ENCODE assay signal across 18 cellular contexts in genomic region chr14:93295541-93296220, GRCh38. TPM values are rescaled to one million over a fixed set of nuclear protein-coding genes. Genes with fewer than 3 reads are reported as not detected.
DNase-seq lines count a peak whose midpoint lies in the region; ATAC-seq, FAIRE-seq and TF ChIP-seq lines count a peak whose summit lies in the region.
"Had no signal": no experiment of that assay in that cellular context is flagged by ENCODE, and none has a peak within 500 bp of the region (broad histone marks: within the 10 kb centered on the region; RNA-seq: fewer than 3 reads in every experiment).

No MANE protein-coding gene starts in this region.

- H3K9me1 ChIP-seq in K562 (ENCODE audit: control insufficient read depth, insufficient read depth, low read length), result no peaks in the 10 kb centered on the region

- TF ChIP-seq EP300 in K562 (IDR thresholded peaks at IDR 0.05; ENCODE audit: low read length), result no peak

- no peak overlapping the region for H3K9ac ChIP-seq in K562 (ENCODE audit: insufficient read depth in 1 of 2, low read depth in 2 of 2, low read length in 2 of 2)

- in situ Hi-C loops in K562 (cut with MboI), result no loop called here

- BruUV-seq in A673 (replicated peaks; lab: Mats Ljungman, UMichigan), result no TSS peak
- BruUV-seq in K562 (replicated peaks; lab: Mats Ljungman, UMichigan), result no TSS peak

- H3K79me2 ChIP-seq in K562 (ENCODE audit: control insufficient read depth, insufficient read depth, low read length), result peaks cover 11% of the 10 kb centered on the region

- H3K4me1 Mint-ChIP-seq in activated CD4-positive, alpha-beta T cell treated with anti-CD3 and anti-CD28 coated beads for 36 hours, result peaks cover 8% of the 10 kb centered on the region

- 80% methylated on average over 6 of the region's 6 CpGs for WGBS in K562 (ENCODE audit: insufficient coverage, low coverage, missing lambda C conversion rate)

- TF ChIP-seq RAD21 in K562 (CRISPR knock-in tag; conservative IDR thresholded peaks at IDR 0.05 in 1 of 2, IDR thresholded peaks at IDR 0.05 in 1 of 2), result no peak

- H2AFZ ChIP-seq in K562 (ENCODE audit: low read depth, low read length), result no peak overlapping the region

- intact Hi-C loops in A673 (cut with micrococcal nuclease; ENCODE audit: unreplicated experiment), result no loop called here
- intact Hi-C loops in K562 (cut with micrococcal nuclease), result no loop called here
- intact Hi-C loops in activated CD4-positive, alpha-beta T cell treated with anti-CD3 and anti-CD28 coated beads for 36 hours (cut with DNase I, micrococcal nuclease), result no loop called here

- H3K4me3 Mint-ChIP-seq in activated CD4-positive, alpha-beta T cell treated with anti-CD3 and anti-CD28 coated beads for 36 hours, result no peak overlapping the region
- H3K4me3 Mint-ChIP-seq: CD14-positive monocyte, T-helper 17 cell had no signal

- H3K4me2 ChIP-seq in K562 (ENCODE audit: insufficient read depth, low read length), result no peak overlapping the region

- TF ChIP-seq CTCF in A673 (conservative IDR thresholded peaks at IDR 0.05; ENCODE audit: low read depth, low read length) (no peak), K562 (IDR thresholded peaks at IDR 0.05 in 2 of 3, conservative IDR thresholded peaks at IDR 0.05 in 1 of 3; ENCODE audit: insufficient read depth in 2 of 3, low read depth in 1 of 3, low read length in 3 of 3) (no peak)

- H3K27me3 ChIP-seq in A673 (replicated peaks; ENCODE audit: insufficient read depth, low read depth, low read length, poor library complexity) (no peaks in the 10 kb centered on the region), K562 (ENCODE audit: control insufficient read depth in 2 of 2, insufficient read depth in 2 of 2, low read length in 2 of 2) (no peaks in the 10 kb centered on the region)
- H3K27me3 ChIP-seq: MG63 had no signal

- FAIRE-seq in GM19239 (lab: Jason Lieb, UNC) (peak; percentile 44), K562 (lab: Jason Lieb, UNC) (peak; percentile 15)

- DNase-seq in A673 (ENCODE audit: low spot score), result peak; percentile 51
- DNase-seq in GM19239 (ENCODE audit: insufficient read length, low spot score), result no peak
- DNase-seq in NCI-H1436 treated with DMSO at 0.1 percent for 48 hours (lab: John Stamatoyannopoulos, UW), result peak; percentile 89
- no peak for DNase-seq in K562 (ENCODE audit: extremely low read depth in 1 of 4, low spot score in 3 of 4)
- DNase-seq in activated CD4-positive, alpha-beta T cell treated with anti-CD3 and anti-CD28 coated beads for 36 hours, result no peak
- DNase-seq in nucleus accumbens (lab: John Stamatoyannopoulos, UW), result no peak
- DNase-seq in Ammon's horn (ENCODE audit: low spot score), result no peak
- DNase-seq: MG63, NCI-H1092 treated with DMSO at 0.1 percent for 48 hours, NCI-H2029 treated with DMSO at 0.1 percent for 48 hours, NCI-H526 treated with DMSO at 0.1 percent for 48 hours, OCI-M1, SHP77 treated with DMSO at 0.1 percent for 48 hours, T-helper 17 cell had no signal

- peaks cover 26% of the 10 kb centered on the region for H3K4me1 ChIP-seq in A673 (ENCODE audit: insufficient read depth, low read length, poor library complexity, severe bottlenecking)
- no peaks in the 10 kb centered on the region for H3K4me1 ChIP-seq in K562 (replicated peaks in 1 of 2; ENCODE audit: control insufficient read depth in 2 of 2, insufficient read depth in 2 of 2, low read length in 2 of 2)

- no peaks in the 10 kb centered on the region for H3K9me3 Mint-ChIP-seq in activated CD4-positive, alpha-beta T cell treated with anti-CD3 and anti-CD28 coated beads for 36 hours (ENCODE audit: low read depth)
- H3K9me3 Mint-ChIP-seq: CD14-positive monocyte had no signal

- H3K27ac ChIP-seq in A673 (ENCODE audit: low read depth, low read length, poor library complexity, severe bottlenecking) (no peak overlapping the region), K562 (ENCODE audit: extremely low read depth, low read depth, low read length) (no peak overlapping the region)

- CTCF ChIA-PET in A673 (lab: Charles Lee), result no interaction called here
- CTCF ChIA-PET in K562 (lab: Yijun Ruan, JAX; ENCODE audit: low intra/inter-chr PET ratio), result no interaction called here
- CTCF ChIA-PET in activated CD4-positive, alpha-beta T cell treated with anti-CD3 and anti-CD28 coated beads for 36 hours (lab: Charles Lee), result interaction anchor here (0.8 to 1.1 kb wide), 3 partner anchors 28 to 182 kb away, joined by 3 read pairs; no protein-coding TSS in a partner anchor

- H3K36me3 Mint-ChIP-seq in activated CD4-positive, alpha-beta T cell treated with anti-CD3 and anti-CD28 coated beads for 36 hours (ENCODE audit: low read depth), result peaks cover 7% of the 10 kb centered on the region

- H3K36me3 ChIP-seq in A673 (ENCODE audit: insufficient read depth, low read length, poor library complexity, severe bottlenecking), result no peaks in the 10 kb centered on the region
- H3K36me3 ChIP-seq in K562 (ENCODE audit: control insufficient read depth, insufficient read depth, low read length), result peaks cover 12% of the 10 kb centered on the region; the same call in 1 of the 3 replicates
- H3K36me3 ChIP-seq: MG63 had no signal

- no peaks in the 10 kb centered on the region for H4K20me1 ChIP-seq in K562 (replicated peaks; ENCODE audit: control insufficient read depth, insufficient read depth, low read length)

- no peak for ATAC-seq in K562
- ATAC-seq in HG03139 (IDR thresholded peaks at IDR 0.05; ENCODE audit: unreplicated experiment), result no peak
- no peak for ATAC-seq in activated CD4-positive, alpha-beta T cell treated with anti-CD3 and anti-CD28 coated beads for 36 hours
- ATAC-seq: T-helper 17 cell had no signal

- H3K4me3 ChIP-seq in A673 (ENCODE audit: low read depth, low read length, poor library complexity, severe bottlenecking), result no peak overlapping the region
- H3K4me3 ChIP-seq in K562, result no peak overlapping the region
- H3K4me3 ChIP-seq: MG63 had no signal

- POLR2A ChIA-PET in A673 (lab: Charles Lee; ENCODE audit: low non-redundant PET) (no interaction called here), K562 (lab: Yijun Ruan, JAX) (no interaction called here)
- POLR2A ChIA-PET in activated CD4-positive, alpha-beta T cell treated with anti-CD3 and anti-CD28 coated beads for 36 hours (lab: Charles Lee), result no interaction called here

- no peaks in the 10 kb centered on the region for H3K27me3 Mint-ChIP-seq in activated CD4-positive, alpha-beta T cell treated with anti-CD3 and anti-CD28 coated beads for 36 hours
- H3K27me3 Mint-ChIP-seq: T-helper 17 cell had no signal

- no peak overlapping the region for H3K27ac Mint-ChIP-seq in activated CD4-positive, alpha-beta T cell treated with anti-CD3 and anti-CD28 coated beads for 36 hours
- H3K27ac Mint-ChIP-seq: CD14-positive monocyte had no signal

- TF ChIP-seq POLR2A in K562 (conservative IDR thresholded peaks at IDR 0.05), result no peak

- H3K9me3 ChIP-seq in A673 (ENCODE audit: low read depth, low read length, poor library complexity, severe bottlenecking) (no peaks in the 10 kb centered on the region), K562 (replicated peaks; ENCODE audit: control insufficient read depth, insufficient read depth, low read depth, low read length) (no peaks in the 10 kb centered on the region)
- H3K9me3 ChIP-seq: MG63 had no signal

TF ChIP-seq in K562, 482 proteins besides CTCF, POLR2A, EP300 and RAD21:
- no peak for TF ChIP-seq ZNF695 (CRISPR knock-in tag; IDR thresholded peaks at IDR 0.05)
- no peak for TF ChIP-seq KDM4B (IDR thresholded peaks at IDR 0.05; ENCODE audit: borderline replicate concordance in 2 of 2, low read depth in 1 of 2)

RNA-seq across cellular contexts. Expression of gene BTBD7, which starts 37.2 kb away (rescaled TPM):
- total RNA-seq in A673 (2021) (52.8 and 60.9 TPM in 2 replicates), K562 (2014; rRNA removed) (5.3 and 5.8 TPM in 2 replicates), K562 (2014; rRNA removed; fragmentation: Illumina TruSeq; extraction: Trizol) (8.5 and 9.6 TPM in 2 replicates), K562 (2015; rRNA removed; fragmentation: Illumina TruSeq; extraction: Trizol) (8.7 and 9.8 TPM in 2 replicates), K562 (2021) (12.3 and 12.9 TPM in 2 replicates)
- 9.3 and 32.8 TPM in 2 replicates for total RNA-seq in K562 (2011; cell fraction: chromatin; rRNA removed; ENCODE audit: low replicate concordance)
- total RNA-seq in K562 (2011; cell fraction: nucleolus; rRNA removed), result 6.2 and 9.1 TPM in 2 replicates
- total RNA-seq in K562 (2011; cell fraction: nucleoplasm; rRNA removed), result 11.4 and 16.4 TPM in 2 replicates
- polyA plus RNA-seq in K562 (2011; rRNA removed) (7.1 and 7.6 TPM in 2 replicates), K562 (2014; fragmentation: Illumina TruSeq; extraction: Trizol) (5.8 and 6.2 TPM in 2 replicates), K562 (2014; fragmentation: Nextera tagmentation; extraction: Ambion mirVana) (1 to 10 TPM; 2.5 to 4.5 TPM), K562 (2014; rRNA removed) (4.5 and 5.2 TPM in 2 replicates)
- polyA plus RNA-seq in K562 (2011; cell fraction: cytosol; rRNA removed), result 5.3 and 6.2 TPM in 2 replicates
- 5.9 and 7.2 TPM in 2 replicates for polyA plus RNA-seq in K562 (2011; cell fraction: nucleus; rRNA removed)
- 5.0 TPM in 2 replicates for polyA plus RNA-seq in K562 (2012)
- polyA minus RNA-seq in K562 (2011; rRNA and poly(A)+ RNA removed), result 15.0 and 16.7 TPM in 2 replicates
- 7.6 and 9.7 TPM in 2 replicates for polyA minus RNA-seq in K562 (2011; cell fraction: cytosol; rRNA and poly(A)+ RNA removed)
- 3.8 and 5.8 TPM in 2 replicates for polyA minus RNA-seq in K562 (2011; cell fraction: nucleus; rRNA and poly(A)+ RNA removed)
- 1 to 10 TPM; 6.5 to 9.5 TPM for total RNA-seq in activated CD4-positive, alpha-beta T cell treated with anti-CD3 and anti-CD28 coated beads for 36 hours

RNA-seq across cellular contexts. Expression of gene COX8C, which starts 51.3 kb away (rescaled TPM):
- total RNA-seq in A673 (2021) (0.66 TPM in 1 of 2 replicates, not detected in the other), K562 (2014; rRNA removed) (not detected in 2 replicates), K562 (2014; rRNA removed; fragmentation: Illumina TruSeq; extraction: Trizol) (not detected in 2 replicates), K562 (2015; rRNA removed; fragmentation: Illumina TruSeq; extraction: Trizol) (not detected in 2 replicates), K562 (2021) (not detected in 2 replicates)
- total RNA-seq in K562 (2011; cell fraction: chromatin; rRNA removed; ENCODE audit: low replicate concordance), result not detected in 2 replicates
- total RNA-seq in K562 (2011; cell fraction: nucleolus; rRNA removed), result not detected in 2 replicates
- not detected in 2 replicates for total RNA-seq in K562 (2011; cell fraction: nucleoplasm; rRNA removed)
- polyA plus RNA-seq in K562 (2011; rRNA removed) (not detected in 2 replicates), K562 (2014; fragmentation: Illumina TruSeq; extraction: Trizol) (not detected in 2 replicates), K562 (2014; fragmentation: Nextera tagmentation; extraction: Ambion mirVana) (not detected), K562 (2014; rRNA removed) (not detected in 2 replicates)
- not detected in 2 replicates for polyA plus RNA-seq in K562 (2011; cell fraction: cytosol; rRNA removed)
- polyA plus RNA-seq in K562 (2011; cell fraction: nucleus; rRNA removed), result not detected in 2 replicates
- polyA plus RNA-seq in K562 (2012), result not detected in 2 replicates
- polyA minus RNA-seq in K562 (2011; rRNA and poly(A)+ RNA removed), result not detected in 2 replicates
- polyA minus RNA-seq in K562 (2011; cell fraction: cytosol; rRNA and poly(A)+ RNA removed), result not detected in 2 replicates
- polyA minus RNA-seq in K562 (2011; cell fraction: nucleus; rRNA and poly(A)+ RNA removed), result not detected in 2 replicates
- not detected for total RNA-seq in activated CD4-positive, alpha-beta T cell treated with anti-CD3 and anti-CD28 coated beads for 36 hours
- total RNA-seq: Daoy, RPMI7951, T-helper 17 cell had no signal
- polyA plus RNA-seq: CD14-positive monocyte had no signal

Comparison
In these comparisons a context has a peak if more than half of its experiments do, and no peak if none do; other contexts are left out.
1. DNase-seq: peak in A673 (single experiment) and NCI-H1436 treated with DMSO at 0.1 percent for 48 hours (single experiment); none in GM19239 (single experiment), K562 (0 of 4), activated CD4-positive, alpha-beta T cell treated with anti-CD3 and anti-CD28 coated beads for 36 hours (single experiment), nucleus accumbens (0 of 56) and Ammon's horn (single experiment).